14 cellular contexts compared by ENCODE assay signal in genomic region chr1:176619261-176619660, GRCh38.
DNase-seq lines count a peak whose midpoint lies in the region; ATAC-seq and TF ChIP-seq lines count a peak whose summit lies in the region.
"Had no signal": no experiment of that assay in that cellular context is flagged by ENCODE, and none has a peak within 500 bp of the region (broad histone marks: within the 10 kb centered on the region; RNA-seq: fewer than 3 reads in every experiment).

No MANE protein-coding gene starts in this region.

- TF ChIP-seq CTCF in epithelial cell of esophagus (IDR thresholded peaks at IDR 0.05; ENCODE audit: insufficient read depth, low read depth, low read length, missing control alignments), result no peak

- DNase-seq in ACHN (peak; percentile 2), HT1080 (ENCODE audit: low read depth) (peak; percentile 25), epithelial cell of esophagus (ENCODE audit: low read depth) (peak; percentile 2), non-pigmented ciliary epithelial cell (ENCODE audit: low read depth) (peak; percentile 1)
- no peak for DNase-seq in activated CD4-positive, alpha-beta T cell treated with anti-CD3 and anti-CD28 coated beads for 4 hours
- DNase-seq: CD4-positive, alpha-beta memory T cell; DND-41; EL; HFFc6 had no signal

- H3K4me3 ChIP-seq in epithelial cell of esophagus (ENCODE audit: low read length), result no peak overlapping the region
- H3K4me3 ChIP-seq: A549, BLaER1 had no signal

- ATAC-seq in HG02642 (IDR thresholded peaks at IDR 0.05; ENCODE audit: poor library complexity, unreplicated experiment) (no peak), HG02970 (IDR thresholded peaks at IDR 0.05; ENCODE audit: low FRiP score, unreplicated experiment) (no peak)
- ATAC-seq: A549, HCT116 had no signal

- in situ Hi-C loops in ACHN (cut with HindIII; ENCODE audit: low pct_ligation_motif_present, low pct_unique_long_range_greater_than_20kb, low sequenced_read_pairs), result no loop called here

Comparison
In these comparisons a context has a peak if more than half of its experiments do, and no peak if none do; other contexts are left out.
1. DNase-seq: peak in ACHN (single experiment), HT1080 (single experiment), epithelial cell of esophagus (single experiment) and non-pigmented ciliary epithelial cell (single experiment); none in activated CD4-positive, alpha-beta T cell treated with anti-CD3 and anti-CD28 coated beads for 4 hours (0 of 2).